Comparison of ENCODE assay signal across 1 cellular context in the genomic region with DNA sequence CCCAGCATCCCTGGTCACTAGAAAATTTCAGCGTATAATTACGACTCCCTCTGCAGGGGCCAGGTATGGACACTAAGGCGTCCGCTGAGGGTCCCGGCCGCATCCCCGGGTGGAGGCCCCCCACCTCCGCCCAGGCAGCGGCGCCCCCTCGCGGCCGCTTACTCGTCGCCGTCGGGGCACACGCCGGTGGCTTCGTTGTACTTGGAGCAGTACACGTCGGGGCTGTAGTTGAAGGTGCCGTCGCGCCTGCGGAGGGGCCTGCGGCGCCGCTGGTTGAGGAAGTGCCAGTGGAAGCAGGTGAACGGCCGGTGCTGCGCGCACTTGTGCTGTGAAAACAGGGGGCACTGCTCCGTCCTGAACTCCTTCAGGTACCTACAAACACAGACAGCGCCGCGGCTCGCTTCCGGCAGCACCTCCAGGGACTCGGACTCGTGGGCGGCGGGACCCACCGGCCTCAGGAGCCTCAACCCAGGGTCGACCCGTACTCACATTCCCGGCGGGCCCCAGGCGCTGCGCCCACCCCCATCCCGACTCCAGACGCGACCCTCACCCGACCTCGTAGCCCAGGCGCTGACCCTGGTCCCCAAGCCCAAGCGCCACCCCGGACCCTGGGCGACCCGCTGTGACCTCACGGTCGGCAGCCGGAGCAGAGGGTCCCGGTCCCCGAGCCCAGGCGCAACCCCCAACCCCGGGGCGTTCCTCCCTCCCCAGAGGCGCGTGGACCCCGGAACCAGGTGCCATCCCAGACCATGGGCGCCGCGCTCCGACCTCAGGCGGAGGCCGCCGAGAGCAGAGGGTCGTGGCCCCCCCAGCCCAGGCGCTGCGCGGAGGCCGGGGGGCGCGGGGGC.
TF ChIP-seq lines count a peak whose summit lies in the region.

No MANE protein-coding gene starts in this region.

TF ChIP-seq in A549, 52 proteins besides CTCF, POLR2A, EP300 and RAD21 (continued from another document):
- TF ChIP-seq, protein P1, sequence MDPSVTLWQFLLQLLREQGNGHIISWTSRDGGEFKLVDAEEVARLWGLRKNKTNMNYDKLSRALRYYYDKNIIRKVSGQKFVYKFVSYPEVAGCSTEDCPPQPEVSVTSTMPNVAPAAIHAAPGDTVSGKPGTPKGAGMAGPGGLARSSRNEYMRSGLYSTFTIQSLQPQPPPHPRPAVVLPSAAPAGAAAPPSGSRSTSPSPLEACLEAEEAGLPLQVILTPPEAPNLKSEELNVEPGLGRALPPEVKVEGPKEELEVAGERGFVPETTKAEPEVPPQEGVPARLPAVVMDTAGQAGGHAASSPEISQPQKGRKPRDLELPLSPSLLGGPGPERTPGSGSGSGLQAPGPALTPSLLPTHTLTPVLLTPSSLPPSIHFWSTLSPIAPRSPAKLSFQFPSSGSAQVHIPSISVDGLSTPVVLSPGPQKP (IDR thresholded peaks at IDR 0.05; ENCODE audit: low read depth, low read length): no peak
- TF ChIP-seq NPAS2 (CRISPR knock-in tag; IDR thresholded peaks at IDR 0.05; ENCODE audit: borderline replicate concordance) (no peak), TFCP2L1 (CRISPR knock-in tag; IDR thresholded peaks at IDR 0.05) (no peak), MAZ (IDR thresholded peaks at IDR 0.05; ENCODE audit: borderline replicate concordance, low read depth, low read length) (no peak), SMC3 (IDR thresholded peaks at IDR 0.05) (peak; percentile 61)
- TF ChIP-seq, protein P2, sequence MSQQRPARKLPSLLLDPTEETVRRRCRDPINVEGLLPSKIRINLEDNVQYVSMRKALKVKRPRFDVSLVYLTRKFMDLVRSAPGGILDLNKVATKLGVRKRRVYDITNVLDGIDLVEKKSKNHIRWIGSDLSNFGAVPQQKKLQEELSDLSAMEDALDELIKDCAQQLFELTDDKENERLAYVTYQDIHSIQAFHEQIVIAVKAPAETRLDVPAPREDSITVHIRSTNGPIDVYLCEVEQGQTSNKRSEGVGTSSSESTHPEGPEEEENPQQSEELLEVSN (IDR thresholded peaks at IDR 0.05; ENCODE audit: borderline replicate concordance, low read depth): no peak
- TF ChIP-seq, protein P3, sequence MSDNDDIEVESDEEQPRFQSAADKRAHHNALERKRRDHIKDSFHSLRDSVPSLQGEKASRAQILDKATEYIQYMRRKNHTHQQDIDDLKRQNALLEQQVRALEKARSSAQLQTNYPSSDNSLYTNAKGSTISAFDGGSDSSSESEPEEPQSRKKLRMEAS (IDR thresholded peaks at IDR 0.05): 0 out of 2 replicates have a peak, but pooled peaks have one; percentile 39
